Comparison of ENCODE assay signal across 9 cellular contexts in genomic region chr7:112421666-112422486, GRCh38. TPM values are rescaled to one million over a fixed set of nuclear protein-coding genes. Genes with fewer than 3 reads are reported as not detected.
DNase-seq lines count a peak whose midpoint lies in the region; ATAC-seq and TF ChIP-seq lines count a peak whose summit lies in the region.
"Had no signal": no experiment of that assay in that cellular context is flagged by ENCODE, and none has a peak within 500 bp of the region (broad histone marks: within the 10 kb centered on the region; RNA-seq: fewer than 3 reads in every experiment).

No MANE protein-coding gene starts in this region.

- no peak overlapping the region for H2AFZ ChIP-seq in mammary epithelial cell (ENCODE audit: low read depth, low read length)

- 98% methylated on average over 9 of the region's 9 CpGs for WGBS in mammary epithelial cell (ENCODE audit: low coverage, missing lambda C conversion rate)
- 78% methylated on average over 9 of the region's 9 CpGs for WGBS in esophagus muscularis mucosa

- H3K9me3 ChIP-seq in mammary epithelial cell (replicated peaks; ENCODE audit: insufficient read depth, low read length) = no peaks in the 10 kb centered on the region
- no peaks in the 10 kb centered on the region for H3K9me3 ChIP-seq in gastrocnemius medialis
- no peaks in the 10 kb centered on the region for H3K9me3 ChIP-seq in Peyer's patch
- H3K9me3 ChIP-seq in esophagus muscularis mucosa = no peaks in the 10 kb centered on the region

- TF ChIP-seq POLR2A in gastrocnemius medialis (IDR thresholded peaks at IDR 0.05) (no peak), Peyer's patch (IDR thresholded peaks at IDR 0.05) (no peak), esophagus muscularis mucosa (IDR thresholded peaks at IDR 0.05; ENCODE audit: low read depth) (no peak)

- H3K9ac ChIP-seq in mammary epithelial cell (ENCODE audit: insufficient read depth, low read length) = no peak overlapping the region

- H4K20me1 ChIP-seq in mammary epithelial cell (ENCODE audit: insufficient read depth, low read length) = no peaks in the 10 kb centered on the region

- H3K4me1 ChIP-seq in mammary epithelial cell (ENCODE audit: insufficient read depth, low read length) (peaks cover 41% of the 10 kb centered on the region), gastrocnemius medialis (peaks cover 7 to 25% of the 10 kb centered on the region in 2 donors), Peyer's patch (peaks cover 0 to 6% (median 0%) of the 10 kb centered on the region in 4 donors), esophagus muscularis mucosa (peaks cover 14 to 29% (median 27%) of the 10 kb centered on the region in 4 donors)

- ATAC-seq in gastrocnemius medialis = peak; percentile 34 to 43

- DNase-seq in NCI-H510A treated with DMSO at 0.1 percent for 48 hours (lab: John Stamatoyannopoulos, UW) = peak; percentile 16
- DNase-seq in NCI-H510A (lab: John Stamatoyannopoulos, UW) = no peak
- DNase-seq in MV-4-11 (lab: John Stamatoyannopoulos, UW) = peak; percentile 77
- DNase-seq in mammary epithelial cell = no peak
- DNase-seq in gastrocnemius medialis = no peak
- no peak for DNase-seq in Peyer's patch
- no peak for DNase-seq in esophagus muscularis mucosa (ENCODE audit: extremely low spot score)
- no peak for DNase-seq in ureter (ENCODE audit: low spot score)
- DNase-seq: ACHN had no signal

- H3K4me2 ChIP-seq in mammary epithelial cell (ENCODE audit: insufficient read depth, low read depth, low read length) = no peak overlapping the region

- TF ChIP-seq EP300 in esophagus muscularis mucosa (IDR thresholded peaks at IDR 0.05) = no peak

- H3K27ac ChIP-seq in mammary epithelial cell (ENCODE audit: insufficient read depth, low read depth, low read length) = peak overlapping the region; percentile 26
- peak overlapping the region; percentile 71 to 78 (median 73) for H3K27ac ChIP-seq in gastrocnemius medialis
- no peak overlapping the region for H3K27ac ChIP-seq in Peyer's patch
- no peak overlapping the region for H3K27ac ChIP-seq in esophagus muscularis mucosa (replicated peaks in 1 of 4)

- no TSS peak for BruUV-seq in mammary epithelial cell (replicated peaks; lab: Mats Ljungman, UMichigan)

- no peak for TF ChIP-seq CTCF in mammary epithelial cell (conservative IDR thresholded peaks at IDR 0.05 in 1 of 2, IDR thresholded peaks at IDR 0.05 in 1 of 2; ENCODE audit: extremely low read depth in 1 of 2, insufficient read depth in 1 of 2, low read depth in 1 of 2, low read length in 2 of 2)
- TF ChIP-seq CTCF in gastrocnemius medialis (IDR thresholded peaks at IDR 0.05 in 4 of 5, conservative IDR thresholded peaks at IDR 0.05 in 1 of 5) = no peak
- TF ChIP-seq CTCF in Peyer's patch (IDR thresholded peaks at IDR 0.05) = no peak
- no peak for TF ChIP-seq CTCF in esophagus muscularis mucosa (IDR thresholded peaks at IDR 0.05)

- H3K79me2 ChIP-seq in mammary epithelial cell (ENCODE audit: insufficient read depth, low read length) = no peaks in the 10 kb centered on the region

- H3K36me3 ChIP-seq in mammary epithelial cell (ENCODE audit: insufficient read depth, low read length) (no peaks in the 10 kb centered on the region), gastrocnemius medialis (no peaks in the 10 kb centered on the region), Peyer's patch (no peaks in the 10 kb centered on the region), esophagus muscularis mucosa (no peaks in the 10 kb centered on the region)

- H3K4me3 ChIP-seq in mammary epithelial cell (replicated peaks in 1 of 3; ENCODE audit: insufficient read depth in 1 of 3, low read depth in 2 of 3, low read length in 3 of 3) = no peak overlapping the region
- no peak overlapping the region for H3K4me3 ChIP-seq in gastrocnemius medialis
- H3K4me3 ChIP-seq in Peyer's patch = no peak overlapping the region
- H3K4me3 ChIP-seq in esophagus muscularis mucosa = no peak overlapping the region

- H3K27me3 ChIP-seq in mammary epithelial cell (ENCODE audit: insufficient read depth, low read length) (no peaks in the 10 kb centered on the region), gastrocnemius medialis (no peaks in the 10 kb centered on the region), Peyer's patch (no peaks in the 10 kb centered on the region), esophagus muscularis mucosa (no peaks in the 10 kb centered on the region)

- CTCF ChIA-PET in mammary epithelial cell (lab: Charles Lee; ENCODE audit: low non-redundant PET) = no interaction called here

- intact Hi-C loops in mammary epithelial cell (cut with micrococcal nuclease) (no loop called here), gastrocnemius medialis (cut with DNase I; ENCODE audit: low total_unique reads) (loop anchor here (2.0 kb wide), 1 partner anchor 27 kb away; no protein-coding TSS in a partner anchor), esophagus muscularis mucosa (cut with DNase I) (no loop called here)

- in situ Hi-C loops in mammary epithelial cell (cut with MboI; ENCODE audit: low sequenced_read_pairs in 2 of 2) (loop anchor here in 1 of 2 donors (25.0 kb wide), 2 partner anchors 210 to 460 kb away; partner anchors contain the start of genes DOCK4 and ZNF277), gastrocnemius medialis (cut with MboI; ENCODE audit: low sequenced_read_pairs in 4 of 4) (loop anchor here (25.0 kb wide), 2 partner anchors 460 to 660 kb away; no protein-coding TSS in a partner anchor)

- dilution Hi-C loops in mammary epithelial cell (cut with HindIII; ENCODE audit: low sequenced_read_pairs) = no loop called here

RNA-seq across cellular contexts. Expression of gene IFRD1, which starts 28.4 kb away (rescaled TPM):
- 10 to 100 TPM; 74.2 to 76.2 TPM for total RNA-seq in mammary epithelial cell
- 14.1 TPM for polyA plus RNA-seq in mammary epithelial cell
- polyA minus RNA-seq in mammary epithelial cell = 4.3 TPM
- 10 to 100 TPM; 37.8 to 70.8 (median 50.1) TPM for total RNA-seq in gastrocnemius medialis
- total RNA-seq in Peyer's patch = 100 to 1,000 TPM in 1 of 4 donors, 10 to 100 TPM in 3; 52.0 to 109 (median 60.7) TPM
- 10 to 100 TPM; 36.9 to 51.5 (median 48.0) TPM for total RNA-seq in esophagus muscularis mucosa
- total RNA-seq in ureter = 41.4 TPM

RNA-seq across cellular contexts. Expression of gene LSMEM1, which starts 58.9 kb away (rescaled TPM):
- total RNA-seq in mammary epithelial cell = 1 to 10 TPM in 1 of 2 donors, under 1 TPM in 1; 0.67 to 3.1 TPM
- 0.16 TPM for polyA plus RNA-seq in mammary epithelial cell
- polyA minus RNA-seq in mammary epithelial cell = not detected
- 10 to 100 TPM in 1 of 4 donors, 1 to 10 TPM in 3; 2.2 to 18.4 (median 5.5) TPM for total RNA-seq in gastrocnemius medialis
- total RNA-seq in Peyer's patch = 10 to 100 TPM in 2 of 4 donors, 1 to 10 TPM in 1, not detected in 1; 7.2 to 13.3 (median 12.9) TPM
- total RNA-seq in esophagus muscularis mucosa = 1 to 10 TPM in 1 of 4 donors, under 1 TPM in 3; 0.75 to 2.1 (median 0.91) TPM
- total RNA-seq in ureter = 2.3 TPM

Comparison
In these comparisons a context has a peak if more than half of its experiments do, and no peak if none do; other contexts are left out.
1. DNase-seq: peak in NCI-H510A treated with DMSO at 0.1 percent for 48 hours (single experiment) and MV-4-11 (single experiment); none in NCI-H510A (single experiment), mammary epithelial cell (single experiment), gastrocnemius medialis (0 of 2), Peyer's patch (0 of 3), esophagus muscularis mucosa (single experiment) and ureter (single experiment).
2. H3K27ac ChIP-seq: peak in mammary epithelial cell (single experiment) and gastrocnemius medialis (4 of 4); none in Peyer's patch (0 of 4) and esophagus muscularis mucosa (0 of 4).